ENCODE assay signal across 12 cellular contexts in genomic region chr4:13522282-13523104, GRCh38. TPM values are rescaled to one million over a fixed set of nuclear protein-coding genes. Genes with fewer than 3 reads are reported as not detected.
A peak's percentile ranks its signal among the peaks of the same experiment; 100 is the strongest.
DNase-seq lines count a peak whose midpoint lies in the region; ATAC-seq, FAIRE-seq and TF ChIP-seq lines count a peak whose summit lies in the region.
"Had no signal": no experiment of that assay in that cellular context is flagged by ENCODE, and none has a peak within 500 bp of the region (broad histone marks: within the 10 kb centered on the region; RNA-seq: fewer than 3 reads in every experiment).

No MANE protein-coding gene starts in this region.

- H3K4me3 ChIP-seq in left ventricle myocardium inferior (peak overlapping the region; percentile 46), right atrium auricular region (peak overlapping the region in 1 of 2 donors; percentile 15), mesenchymal stem cell (ENCODE audit: insufficient read depth in 1 of 2, low read depth in 1 of 2, low read length in 2 of 2) (no peak overlapping the region)

- H3K36me3 ChIP-seq in left ventricle myocardium inferior = no peaks in the 10 kb centered on the region
- H3K36me3 ChIP-seq in right atrium auricular region = no peaks in the 10 kb centered on the region
- H3K36me3 ChIP-seq in mesenchymal stem cell (ENCODE audit: control insufficient read depth in 1 of 2, insufficient read depth in 2 of 2, low read depth in 1 of 2, low read length in 2 of 2) = no peaks in the 10 kb centered on the region

- H2BK12ac ChIP-seq in mesenchymal stem cell (ENCODE audit: low read length in 2 of 2) = peak overlapping the region in 1 of 2 experiments; percentile 10

- DNase-seq in left ventricle myocardium inferior (no peak), right atrium auricular region (ENCODE audit: low spot score) (no peak), mesenchymal stem cell (no peak), H54 (ENCODE audit: insufficient read length, low spot score) (no peak), foreskin melanocyte (no peak)
- DNase-seq in activated naive CD8-positive, alpha-beta T cell treated with anti-CD3 and anti-CD28 coated beads for 36 hours = no peak
- DNase-seq: NCI-H1417, right cardiac atrium had no signal

- peak overlapping the region in 1 of 2 experiments; percentile 91 for H3K23ac ChIP-seq in mesenchymal stem cell (ENCODE audit: low read length in 2 of 2)

- intact Hi-C loops in left ventricle myocardium inferior (cut with micrococcal nuclease) = no loop called here

- no peak overlapping the region for H3K9ac ChIP-seq in mesenchymal stem cell (ENCODE audit: low read length)

- peaks cover 83% of the 10 kb centered on the region for H3K27me3 Mint-ChIP-seq in activated naive CD8-positive, alpha-beta T cell treated with anti-CD3 and anti-CD28 coated beads for 36 hours

- peak overlapping the region; percentile 27 for H4K8ac ChIP-seq in mesenchymal stem cell (ENCODE audit: low read length)

- TF ChIP-seq POLR2A in H54 (IDR thresholded peaks at IDR 0.05; ENCODE audit: low read depth, low read length) = no peak

- ATAC-seq in HG03097 (IDR thresholded peaks at IDR 0.05; ENCODE audit: low FRiP score, unreplicated experiment) (no peak), GM21423 (IDR thresholded peaks at IDR 0.05; ENCODE audit: unreplicated experiment) (no peak)

- TF ChIP-seq CTCF in left ventricle myocardium inferior (IDR thresholded peaks at IDR 0.05; ENCODE audit: borderline replicate concordance) = no peak
- TF ChIP-seq CTCF in right atrium auricular region (IDR thresholded peaks at IDR 0.05) = no peak

- peaks cover 100% of the 10 kb centered on the region for H3K27me3 ChIP-seq in left ventricle myocardium inferior (ENCODE audit: low read depth)
- H3K27me3 ChIP-seq in right atrium auricular region = peaks cover 25 to 43% of the 10 kb centered on the region in 2 donors
- H3K27me3 ChIP-seq in mesenchymal stem cell (ENCODE audit: control insufficient read depth in 1 of 2, insufficient read depth in 1 of 2, low read length in 2 of 2) = peaks cover 67 to 69% of the 10 kb centered on the region in 2 experiments

- no peak overlapping the region for H3K27ac ChIP-seq in left ventricle myocardium inferior (replicated peaks)
- H3K27ac ChIP-seq in right atrium auricular region = no peak overlapping the region
- no peak overlapping the region for H3K27ac ChIP-seq in mesenchymal stem cell (ENCODE audit: low read length, poor library complexity, severe bottlenecking)

- no peak overlapping the region for H3K4ac ChIP-seq in mesenchymal stem cell (ENCODE audit: low read depth in 1 of 2, low read length in 2 of 2)

- no peak overlapping the region for H2BK120ac ChIP-seq in mesenchymal stem cell (ENCODE audit: low read depth, low read length)

- peaks cover 13% of the 10 kb centered on the region for H3K36me3 Mint-ChIP-seq in activated naive CD8-positive, alpha-beta T cell treated with anti-CD3 and anti-CD28 coated beads for 36 hours

- no peak for FAIRE-seq in H54 (lab: Jason Lieb, UNC)
- FAIRE-seq: frontal cortex had no signal

- no peaks in the 10 kb centered on the region for H3K79me1 ChIP-seq in mesenchymal stem cell (replicated peaks; ENCODE audit: low read length, poor library complexity, severe bottlenecking)

- peak overlapping the region; percentile 74 for H2AFZ ChIP-seq in mesenchymal stem cell (ENCODE audit: low read depth, low read length)

- peaks cover 22% of the 10 kb centered on the region for H3K9me3 ChIP-seq in left ventricle myocardium inferior (replicated peaks)
- peaks cover 13 to 19% of the 10 kb centered on the region in 2 donors for H3K9me3 ChIP-seq in right atrium auricular region
- peaks cover 12% of the 10 kb centered on the region for H3K9me3 ChIP-seq in mesenchymal stem cell (ENCODE audit: control insufficient read depth, low read length)

- peak overlapping the region; percentile 55 for H3K4me2 ChIP-seq in mesenchymal stem cell (ENCODE audit: low read length, poor library complexity, severe bottlenecking)

- 6% methylated on average over 40 of the region's 49 CpGs for WGBS in mesenchymal stem cell

- H3K4me1 ChIP-seq in left ventricle myocardium inferior (peaks cover 13% of the 10 kb centered on the region), right atrium auricular region (peaks cover 0 to 20% of the 10 kb centered on the region in 2 donors), mesenchymal stem cell (ENCODE audit: control insufficient read depth, insufficient read depth, low read depth, low read length) (peaks cover 15% of the 10 kb centered on the region)

- peaks cover 12% of the 10 kb centered on the region for H3K4me1 Mint-ChIP-seq in activated naive CD8-positive, alpha-beta T cell treated with anti-CD3 and anti-CD28 coated beads for 36 hours

- H2BK5ac ChIP-seq in mesenchymal stem cell (ENCODE audit: low read depth, low read length, poor library complexity, severe bottlenecking) = no peak overlapping the region

- H2AK5ac ChIP-seq in mesenchymal stem cell (ENCODE audit: low read length, severe bottlenecking) = no peak overlapping the region

- H2BK15ac ChIP-seq in mesenchymal stem cell (ENCODE audit: low read depth, poor library complexity, severe bottlenecking) = no peak overlapping the region

- peak overlapping the region; percentile 32 for H3K4me3 Mint-ChIP-seq in activated naive CD8-positive, alpha-beta T cell treated with anti-CD3 and anti-CD28 coated beads for 36 hours

- H3K18ac ChIP-seq in mesenchymal stem cell (ENCODE audit: low read depth in 1 of 2, low read length in 2 of 2) = peak overlapping the region in 1 of 2 experiments; percentile 57

- H3K9me3 Mint-ChIP-seq in activated naive CD8-positive, alpha-beta T cell treated with anti-CD3 and anti-CD28 coated beads for 36 hours = no peaks in the 10 kb centered on the region

- no peak overlapping the region for H4K91ac ChIP-seq in mesenchymal stem cell (ENCODE audit: low read length)

- H3K14ac ChIP-seq in mesenchymal stem cell (ENCODE audit: low read length in 2 of 2) = peak overlapping the region in 1 of 2 experiments; percentile 75

- no peak overlapping the region for H3K27ac Mint-ChIP-seq in activated naive CD8-positive, alpha-beta T cell treated with anti-CD3 and anti-CD28 coated beads for 36 hours

RNA-seq across cellular contexts. Expression of gene NKX3-2, which starts 21.8 kb away (rescaled TPM):
- total RNA-seq in left ventricle myocardium inferior (not detected), right atrium auricular region (not detected)
- not detected for total RNA-seq in activated naive CD8-positive, alpha-beta T cell treated with anti-CD3 and anti-CD28 coated beads for 36 hours
- 11.5 TPM for polyA plus RNA-seq in mesenchymal stem cell (2013, experiment 1 of 2)
- polyA plus RNA-seq in mesenchymal stem cell (2013, experiment 2 of 2) = 11.2 TPM
- total RNA-seq: frontal cortex; T-helper 1 cell treated with Interleukin-12 subunit alpha and Interleukin-12 subunit beta and Interleukin-4 antibody, amounts not matched to agents 30 ng/mL and 1 ng/mL, for 36 hours had no signal

RNA-seq across cellular contexts. Expression of gene RAB28, which starts 38.4 kb away (rescaled TPM):
- total RNA-seq in left ventricle myocardium inferior (25.9 TPM), right atrium auricular region (10 to 100 TPM; 15.3 to 19.8 TPM)
- total RNA-seq in activated naive CD8-positive, alpha-beta T cell treated with anti-CD3 and anti-CD28 coated beads for 36 hours = 10 to 100 TPM; 13.6 to 15.8 TPM
- polyA plus RNA-seq in mesenchymal stem cell (2013, experiment 1 of 2) = 20.5 TPM
- 21.7 TPM for polyA plus RNA-seq in mesenchymal stem cell (2013, experiment 2 of 2)
